ENCODE assay signal across 10 cellular contexts in the genomic region with DNA sequence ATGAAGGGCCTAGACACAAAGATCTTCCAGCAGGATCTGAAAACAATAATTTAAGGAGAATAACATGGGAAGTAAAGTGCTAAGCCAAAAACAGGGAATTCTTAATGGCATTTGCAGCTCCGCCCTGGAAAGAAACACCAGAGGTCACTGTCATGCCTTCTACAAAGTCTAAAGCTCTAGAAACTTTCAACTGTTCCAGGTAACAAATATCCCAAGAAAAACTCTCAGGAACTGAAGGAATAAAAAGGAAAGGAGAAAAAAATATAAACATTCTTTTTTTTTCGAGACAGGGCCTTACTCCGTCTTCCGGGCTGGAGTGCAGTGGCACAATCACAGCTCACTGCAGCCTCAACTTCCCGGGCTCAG. TPM values are rescaled to one million over a fixed set of nuclear protein-coding genes. Genes with fewer than 3 reads are reported as not detected.
DNase-seq lines count a peak whose midpoint lies in the region; ATAC-seq and TF ChIP-seq lines count a peak whose summit lies in the region.
"Had no signal": no experiment of that assay in that cellular context is flagged by ENCODE, and none has a peak within 500 bp of the region (broad histone marks: within the 10 kb centered on the region; RNA-seq: fewer than 3 reads in every experiment).

No MANE protein-coding gene starts in this region.

- H3K4me1 Mint-ChIP-seq in effector memory CD8-positive, alpha-beta T cell (ENCODE audit: low read depth in 2 of 2) = peaks cover 19% of the 10 kb centered on the region in 2 donors
- H3K4me1 Mint-ChIP-seq in Caco-2 (ENCODE audit: low read depth, unreplicated experiment) = no peaks in the 10 kb centered on the region

- peak overlapping the region; percentile 4 to 98 (median 76); a peak in 19 of 22 replicates for H3K27ac ChIP-seq in BLaER1 treated with 17β-estradiol and CSF1 and Interleukin-3, amounts not matched to agents 10 nM and 100 nM
- H3K27ac ChIP-seq in neutrophil = peak overlapping the region; percentile 84

- peak; percentile 33 for TF ChIP-seq CTCF in LNCAP (IDR thresholded peaks at IDR 0.05)
- no peak for TF ChIP-seq CTCF in neutrophil (IDR thresholded peaks at IDR 0.05)
- TF ChIP-seq CTCF in Caco-2 (IDR thresholded peaks at IDR 0.05; ENCODE audit: insufficient read depth in 1 of 2, low read depth in 1 of 2, low read length in 1 of 2, severe bottlenecking in 1 of 2, unreplicated experiment in 1 of 2) = no peak

- no TSS peak for BruUV-seq in Caco-2 (replicated peaks; lab: Mats Ljungman, UMichigan)

- ATAC-seq in effector memory CD8-positive, alpha-beta T cell (replicated peaks) = no peak
- ATAC-seq in HG03280 (IDR thresholded peaks at IDR 0.05; ENCODE audit: unreplicated experiment) = no peak

- H3K4me3 Mint-ChIP-seq in effector memory CD8-positive, alpha-beta T cell = no peak overlapping the region
- no peak overlapping the region for H3K4me3 Mint-ChIP-seq in Caco-2 (ENCODE audit: unreplicated experiment)
- H3K4me3 Mint-ChIP-seq: activated CD4-positive, alpha-beta T cell treated with anti-CD3 and anti-CD28 coated beads, Interleukin-2, amount 10 ng/mL, durations not matched to agents 7 days and 5 days had no signal

- no peaks in the 10 kb centered on the region for H3K9me3 Mint-ChIP-seq in effector memory CD8-positive, alpha-beta T cell
- no peaks in the 10 kb centered on the region for H3K9me3 Mint-ChIP-seq in Caco-2 (ENCODE audit: unreplicated experiment)
- H3K9me3 Mint-ChIP-seq: activated CD4-positive, alpha-beta T cell treated with anti-CD3 and anti-CD28 coated beads, Interleukin-2, amount 10 ng/mL, durations not matched to agents 7 days and 5 days had no signal

- H4K20me1 ChIP-seq in BLaER1 treated with 17β-estradiol and CSF1 and Interleukin-3, amounts not matched to agents 10 nM and 100 nM = peaks cover 0 to 29% (median 10%) of the 10 kb centered on the region in 11 experiments; a peak in 11 of 22 replicates

- no peaks in the 10 kb centered on the region for H3K27me3 ChIP-seq in BLaER1 treated with 17β-estradiol and CSF1 and Interleukin-3, amounts not matched to agents 10 nM and 100 nM
- H3K27me3 ChIP-seq in neutrophil (no peaks in the 10 kb centered on the region), Caco-2 (replicated peaks; ENCODE audit: control insufficient read depth, insufficient read depth, low read length) (no peaks in the 10 kb centered on the region)

- peaks cover 48 to 79% (median 71%) of the 10 kb centered on the region in 11 experiments for H3K36me3 ChIP-seq in BLaER1 treated with 17β-estradiol and CSF1 and Interleukin-3, amounts not matched to agents 10 nM and 100 nM
- H3K36me3 ChIP-seq in neutrophil = peaks cover 45% of the 10 kb centered on the region
- no peaks in the 10 kb centered on the region for H3K36me3 ChIP-seq in Caco-2 (ENCODE audit: control insufficient read depth, insufficient read depth, low read length)

- DNase-seq in effector memory CD8-positive, alpha-beta T cell = no peak
- DNase-seq in NCI-H2171 treated with DMSO at 0.1 percent for 48 hours (lab: John Stamatoyannopoulos, UW) (no peak), Caco-2 (no peak), iPS-NIHi11 (ENCODE audit: low spot score) (no peak)

- peak overlapping the region; percentile 82 to 99 for H3K27ac Mint-ChIP-seq in effector memory CD8-positive, alpha-beta T cell
- no peak overlapping the region for H3K27ac Mint-ChIP-seq in Caco-2 (ENCODE audit: unreplicated experiment)

- peak overlapping the region in 10 of 11 experiments; percentile 79 to 96 (median 90); a peak in 19 of 22 replicates for H3K4me2 ChIP-seq in BLaER1 treated with 17β-estradiol and CSF1 and Interleukin-3, amounts not matched to agents 10 nM and 100 nM

- H3K4me1 ChIP-seq in BLaER1 treated with 17β-estradiol and CSF1 and Interleukin-3, amounts not matched to agents 10 nM and 100 nM = peaks cover 28 to 83% (median 64%) of the 10 kb centered on the region in 10 experiments
- peaks cover 26% of the 10 kb centered on the region in 2 experiments for H3K4me1 ChIP-seq in neutrophil (ENCODE audit: control insufficient read depth in 1 of 2, insufficient read depth in 1 of 2, low read depth in 1 of 2, low read length in 1 of 2)
- no peaks in the 10 kb centered on the region for H3K4me1 ChIP-seq in Caco-2

- H3K36me3 Mint-ChIP-seq in effector memory CD8-positive, alpha-beta T cell (ENCODE audit: insufficient read depth) = peaks cover 94% of the 10 kb centered on the region
- H3K36me3 Mint-ChIP-seq in Caco-2 (ENCODE audit: insufficient read depth, unreplicated experiment) = peaks cover 13% of the 10 kb centered on the region

- CTCF ChIA-PET in Caco-2 (lab: Charles Lee) = interaction anchor here (1.0 to 2.5 kb wide), 8 partner anchors 8 to 204 kb away, joined by 3 to 14 read pairs (median 5); a partner anchor contains a TSS

- H3K27me3 Mint-ChIP-seq in effector memory CD8-positive, alpha-beta T cell = no peaks in the 10 kb centered on the region
- H3K27me3 Mint-ChIP-seq in Caco-2 (ENCODE audit: insufficient read depth, unreplicated experiment) = no peaks in the 10 kb centered on the region
- H3K27me3 Mint-ChIP-seq: activated CD4-positive, alpha-beta T cell treated with anti-CD3 and anti-CD28 coated beads, Interleukin-2, amount 10 ng/mL, durations not matched to agents 7 days and 5 days had no signal

- intact Hi-C loops in Caco-2 (cut with micrococcal nuclease; ENCODE audit: unreplicated experiment) = loop anchor here (1.0 kb wide), 1 partner anchor 33 kb away; no protein-coding TSS in a partner anchor

- POLR2A ChIA-PET in Caco-2 (lab: Charles Lee) = interaction anchor here (0.9 to 1.0 kb wide), 2 partner anchors 14 to 27 kb away, joined by 3 to 9 read pairs; a partner anchor contains a TSS

- peak overlapping the region in 10 of 11 experiments; percentile 1 to 74 (median 66); a peak in 15 of 22 replicates for H3K9ac ChIP-seq in BLaER1 treated with 17β-estradiol and CSF1 and Interleukin-3, amounts not matched to agents 10 nM and 100 nM

- no peak overlapping the region for H3K4me3 ChIP-seq in BLaER1 treated with 17β-estradiol and CSF1 and Interleukin-3, amounts not matched to agents 10 nM and 100 nM
- peak overlapping the region in 1 of 2 experiments; percentile 48 for H3K4me3 ChIP-seq in neutrophil (ENCODE audit: low read depth in 1 of 2, low read length in 1 of 2)
- H3K4me3 ChIP-seq in Caco-2 (ENCODE audit: low read depth, low read length) = no peak overlapping the region
- H3K4me3 ChIP-seq: SK-N-MC had no signal

- no peaks in the 10 kb centered on the region for H3K9me3 ChIP-seq in BLaER1 treated with 17β-estradiol and CSF1 and Interleukin-3, amounts not matched to agents 10 nM and 100 nM (replicated peaks in 1 of 11)
- H3K9me3 ChIP-seq in neutrophil = no peaks in the 10 kb centered on the region
- H3K9me3 ChIP-seq in Caco-2 = no peaks in the 10 kb centered on the region

RNA-seq across cellular contexts. Expression of a gene that starts 13.2 kb away (rescaled TPM):
- 4.7 and 4.9 TPM in 2 replicates for total RNA-seq in Caco-2 (2022)

RNA-seq across cellular contexts. Expression of a gene that starts 27.0 kb away (rescaled TPM):
- total RNA-seq in Caco-2 (2022) = 36.8 and 38.3 TPM in 2 replicates
